In genomic region chr9:137815256-137816255, GRCh38 we compare ENCODE assay signal across 18 cellular contexts.
DNase-seq lines count a peak whose midpoint lies in the region; ATAC-seq, FAIRE-seq and TF ChIP-seq lines count a peak whose summit lies in the region.
"Had no signal": no experiment of that assay in that cellular context is flagged by ENCODE, and none has a peak within 500 bp of the region (broad histone marks: within the 10 kb centered on the region; RNA-seq: fewer than 3 reads in every experiment).

No MANE protein-coding gene starts in this region.

- DNase-seq in Right ventricle myocardium inferior (ENCODE audit: missing footprints) (peak; percentile 48), heart right ventricle (no peak), GM12878 (ENCODE audit: low read depth, low spot score) (no peak), naive B cell (no peak), T-helper 2 cell (no peak), immature natural killer cell (no peak), foreskin keratinocyte (no peak)
- DNase-seq in stimulated activated naive B cell treated with anti-CD40 and anti-IgM and Interleukin-4, amounts not matched to agents 10 μg/mL and 1 μg/mL and 100 μg/mL, for 72 hours = no peak
- DNase-seq: DMS53, MG63, NCI-H1105 treated with DMSO at 0.1 percent for 48 hours, NCI-H187 treated with DMSO at 0.1 percent for 48 hours, NCI-H446 treated with DMSO at 0.1 percent for 48 hours, NCI-H748 treated with DMSO at 0.1 percent for 48 hours, Right ventricle myocardium superior had no signal

- no TSS peak for BruUV-seq in GM12878 (replicated peaks; lab: Mats Ljungman, UMichigan)

- H3K27me3 Mint-ChIP-seq in naive B cell (no peaks in the 10 kb centered on the region), immature natural killer cell (ENCODE audit: low read depth in 3 of 3) (peaks cover 3 to 8% (median 4%) of the 10 kb centered on the region in 3 donors)
- H3K27me3 Mint-ChIP-seq in stimulated activated naive B cell treated with anti-CD40 and anti-IgM and Interleukin-4, amounts not matched to agents 10 μg/mL and 1 μg/mL and 100 μg/mL, for 72 hours = no peaks in the 10 kb centered on the region

- no peaks in the 10 kb centered on the region; the same call in none of the 2 replicates for H3K79me2 ChIP-seq in GM12878 (ENCODE audit: control insufficient read depth, insufficient read depth, low read length)

- H3K4me3 ChIP-seq in heart right ventricle = no peak overlapping the region
- no peak overlapping the region for H3K4me3 ChIP-seq in GM12878
- H3K4me3 ChIP-seq: A549, MG63 had no signal

- H3K9ac ChIP-seq in GM12878 (ENCODE audit: control insufficient read depth, insufficient read depth, low read length) = no peak overlapping the region
- H3K9ac ChIP-seq: KMS-11 had no signal

- H3K9me3 Mint-ChIP-seq in naive B cell (peaks cover 0 to 4% (median 0%) of the 10 kb centered on the region in 7 donors), immature natural killer cell (no peaks in the 10 kb centered on the region)
- peaks cover 0 to 3% of the 10 kb centered on the region in 2 donors for H3K9me3 Mint-ChIP-seq in stimulated activated naive B cell treated with anti-CD40 and anti-IgM and Interleukin-4, amounts not matched to agents 10 μg/mL and 1 μg/mL and 100 μg/mL, for 72 hours

- RAD21 ChIA-PET in GM12878 (lab: Charles Lee; ENCODE audit: unreplicated experiment) = no interaction called here

- SMC1A ChIA-PET in GM12878 (lab: Charles Lee; ENCODE audit: uncharacterized antibody, unreplicated experiment) = no interaction called here

- H3K27me3 ChIP-seq in heart right ventricle (no peaks in the 10 kb centered on the region), GM12878 (replicated peaks in 1 of 2; ENCODE audit: control insufficient read depth in 2 of 2, insufficient read depth in 2 of 2, low read length in 1 of 2) (no peaks in the 10 kb centered on the region), foreskin keratinocyte (no peaks in the 10 kb centered on the region)
- H3K27me3 ChIP-seq: MG63 had no signal

- peaks cover 0 to 88% (median 69%) of the 10 kb centered on the region in 9 donors for H3K36me3 ChIP-seq in heart right ventricle
- H3K36me3 ChIP-seq in GM12878 (ENCODE audit: control insufficient read depth in 2 of 2, insufficient read depth in 2 of 2, low read length in 1 of 2) = peaks cover 41 to 58% of the 10 kb centered on the region in 2 experiments

- H3K36me3 Mint-ChIP-seq in naive B cell = peaks cover 11 to 25% of the 10 kb centered on the region in 2 donors
- H3K36me3 Mint-ChIP-seq in stimulated activated naive B cell treated with anti-CD40 and anti-IgM and Interleukin-4, amounts not matched to agents 10 μg/mL and 1 μg/mL and 100 μg/mL, for 72 hours = peaks cover 59 to 64% of the 10 kb centered on the region in 2 donors
- H3K36me3 Mint-ChIP-seq in immature natural killer cell = peaks cover 13 to 47% (median 33%) of the 10 kb centered on the region in 3 donors

- FAIRE-seq in GM12878 (lab: Jason Lieb, UNC) = no peak
- FAIRE-seq: A549 had no signal

- POLR2A ChIA-PET in GM12878 (lab: Charles Lee) = no interaction called here

- TF ChIP-seq CTCF in heart right ventricle (IDR thresholded peaks at IDR 0.05) (no peak), GM12878 (IDR thresholded peaks at IDR 0.05 in 2 of 3, conservative IDR thresholded peaks at IDR 0.05 in 1 of 3; ENCODE audit: control insufficient read depth in 2 of 3, extremely low read depth in 1 of 3, insufficient read depth in 1 of 3, low read depth in 3 of 3, low read length in 3 of 3) (no peak), foreskin keratinocyte (conservative IDR thresholded peaks at IDR 0.05) (no peak)

- intact Hi-C loops in Right ventricle myocardium inferior (cut with DNase I) (no loop called here), heart right ventricle (cut with DNase I) (no loop called here), GM12878 (cut with micrococcal nuclease; ENCODE audit: unreplicated experiment) (no loop called here)

- no peak for TF ChIP-seq POLR2A in GM12878 (IDR thresholded peaks at IDR 0.05; ENCODE audit: low read depth, low read length)

- CTCF ChIA-PET in GM12878 (lab: Yijun Ruan, JAX) = no interaction called here

- no peak overlapping the region for H2AFZ ChIP-seq in GM12878 (ENCODE audit: control insufficient read depth, low read depth, low read length)

- H3K27ac Mint-ChIP-seq in naive B cell (peak overlapping the region in 4 of 6 donors; percentile 6 to 90 (median 79)), immature natural killer cell (peak overlapping the region in 3 of 6 donors; percentile 14 to 61 (median 55))
- H3K27ac Mint-ChIP-seq in stimulated activated naive B cell treated with anti-CD40 and anti-IgM and Interleukin-4, amounts not matched to agents 10 μg/mL and 1 μg/mL and 100 μg/mL, for 72 hours = peak overlapping the region; percentile 88

- no peak for ATAC-seq in Right ventricle myocardium inferior
- no peak for ATAC-seq in heart right ventricle
- no peak for ATAC-seq in GM12878
- ATAC-seq in naive B cell (ENCODE audit: low read depth in 2 of 2) = no peak
- no peak for ATAC-seq in stimulated activated naive B cell treated with anti-CD40 and anti-IgM and Interleukin-4, amounts not matched to agents 10 μg/mL and 1 μg/mL and 100 μg/mL, for 72 hours (replicated peaks)
- ATAC-seq in foreskin keratinocyte = no peak
- ATAC-seq: A549, HCT116 had no signal

- H3K4me1 ChIP-seq in heart right ventricle (no peaks in the 10 kb centered on the region), GM12878 (ENCODE audit: control insufficient read depth, insufficient read depth, low read length) (peaks cover 15% of the 10 kb centered on the region), foreskin keratinocyte (no peaks in the 10 kb centered on the region)
- H3K4me1 ChIP-seq: A549 had no signal

- H3K4me3 Mint-ChIP-seq in naive B cell (no peak overlapping the region), immature natural killer cell (no peak overlapping the region)
- peak overlapping the region in 1 of 2 donors; percentile 17 for H3K4me3 Mint-ChIP-seq in stimulated activated naive B cell treated with anti-CD40 and anti-IgM and Interleukin-4, amounts not matched to agents 10 μg/mL and 1 μg/mL and 100 μg/mL, for 72 hours

- WGBS in heart right ventricle, 2 donors = 96 to 97% methylated on average over 30 of the region's 30 CpGs
- WGBS in GM12878 (ENCODE audit: insufficient coverage, insufficient replicate concordance, low lambda C conversion rate, missing lambda C conversion rate) = 95% methylated on average over 30 of the region's 30 CpGs

- no peak overlapping the region; the same call in 1 of the 2 replicates for H3K4me2 ChIP-seq in GM12878 (ENCODE audit: control insufficient read depth, insufficient read depth)
- H3K4me2 ChIP-seq: A549, KMS-11 had no signal

- no peak for TF ChIP-seq EP300 in GM12878 (IDR thresholded peaks at IDR 0.05; ENCODE audit: borderline replicate concordance in 1 of 2, control insufficient read depth in 1 of 2, low read depth in 2 of 2, low read length in 2 of 2)

- H3K4me1 Mint-ChIP-seq in naive B cell (peaks cover 0 to 8% (median 0%) of the 10 kb centered on the region in 3 donors), immature natural killer cell (no peaks in the 10 kb centered on the region)
- H3K4me1 Mint-ChIP-seq in stimulated activated naive B cell treated with anti-CD40 and anti-IgM and Interleukin-4, amounts not matched to agents 10 μg/mL and 1 μg/mL and 100 μg/mL, for 72 hours = peaks cover 17 to 19% of the 10 kb centered on the region in 2 donors

- H3K9me3 ChIP-seq in heart right ventricle (peaks cover 0 to 5% (median 0%) of the 10 kb centered on the region in 11 donors), GM12878 (replicated peaks; ENCODE audit: control insufficient read depth, insufficient read depth, low read length) (peaks cover 4% of the 10 kb centered on the region; the same call in 2 of the 3 replicates)
- H3K9me3 ChIP-seq: A549, MG63 had no signal

- in situ Hi-C loops in GM12878 (cut with MboI) = no loop called here

- H4K20me1 ChIP-seq in GM12878 (ENCODE audit: control insufficient read depth, insufficient read depth) = no peaks in the 10 kb centered on the region

- H3K27ac ChIP-seq in heart right ventricle = no peak overlapping the region
- peak overlapping the region; percentile 82 for H3K27ac ChIP-seq in GM12878 (ENCODE audit: control insufficient read depth, insufficient read depth)
- no peak overlapping the region for H3K27ac ChIP-seq in foreskin keratinocyte
- H3K27ac ChIP-seq: A549, KMS-11 had no signal

- TF ChIP-seq RAD21 in GM12878 (IDR thresholded peaks at IDR 0.05; ENCODE audit: insufficient read depth, low read depth, low read length) = no peak

TF ChIP-seq in GM12878, 131 proteins besides CTCF, POLR2A, EP300 and RAD21 (continues in another document):
- TF ChIP-seq CBX5 (IDR thresholded peaks at IDR 0.05; ENCODE audit: low read depth) = no peak
- no peak for TF ChIP-seq CUX1 (IDR thresholded peaks at IDR 0.05; ENCODE audit: insufficient replicate concordance, low read depth, low read length)
